ENCODE assay signal across 16 cellular contexts in the genomic region with DNA sequence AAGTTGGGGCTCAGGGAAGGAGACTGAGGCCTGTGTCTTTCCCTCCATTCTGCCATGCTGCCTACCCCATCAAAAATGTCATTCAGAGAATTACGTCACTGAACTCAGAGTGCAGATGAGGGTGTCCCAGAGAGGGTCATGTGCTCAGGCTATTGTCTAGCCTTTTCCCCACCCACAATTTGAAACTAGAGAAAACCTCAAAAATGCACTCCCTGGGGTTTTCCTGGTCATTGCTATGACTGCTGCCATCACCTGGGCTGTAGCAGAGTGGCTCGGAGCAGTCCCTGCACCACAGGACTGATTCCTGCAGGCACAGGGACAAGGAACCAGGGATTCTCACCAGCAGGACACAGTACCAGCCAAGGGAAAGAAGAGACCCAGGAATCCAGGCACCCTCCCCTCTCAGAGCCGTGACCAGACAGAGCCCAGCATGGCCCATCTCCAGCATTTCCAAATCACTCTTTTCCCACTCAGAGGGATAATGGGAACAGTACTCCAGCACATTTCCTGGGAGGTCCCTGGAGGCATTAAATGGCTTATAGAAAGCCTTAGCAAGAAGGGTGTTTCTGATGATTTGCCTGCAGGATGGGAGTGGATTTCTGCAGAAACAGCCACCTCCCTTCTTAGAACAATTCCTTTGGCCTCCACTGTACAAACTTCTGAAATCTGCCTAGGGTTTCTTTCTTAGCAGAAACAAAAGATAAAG. TPM values are rescaled to one million over a fixed set of nuclear protein-coding genes. Genes with fewer than 3 reads are reported as not detected.
DNase-seq lines count a peak whose midpoint lies in the region; ATAC-seq and TF ChIP-seq lines count a peak whose summit lies in the region.
"Had no signal": no experiment of that assay in that cellular context is flagged by ENCODE, and none has a peak within 500 bp of the region (broad histone marks: within the 10 kb centered on the region; RNA-seq: fewer than 3 reads in every experiment).

No MANE protein-coding gene starts in this region.

- no peak overlapping the region for H3K4me3 ChIP-seq in body of pancreas
- H3K4me3 ChIP-seq: dorsolateral prefrontal cortex, gastrocnemius medialis had no signal

- no peak for ATAC-seq in body of pancreas
- no peak for ATAC-seq in GM18909 (IDR thresholded peaks at IDR 0.05; ENCODE audit: poor library complexity, unreplicated experiment)
- ATAC-seq: activated CD4-positive, CD25-positive, alpha-beta regulatory T cell treated with anti-CD3 and anti-CD28 coated beads, Interleukin-2, amount 50 U/mL, for 24 hours had no signal

- DNase-seq in GM13977 (ENCODE audit: low spot score): peak; percentile 57
- peak; percentile 9 for DNase-seq in MV-4-11 (lab: John Stamatoyannopoulos, UW)
- no peak for DNase-seq in caudate nucleus (lab: John Stamatoyannopoulos, UW)
- DNase-seq in myocyte (ENCODE audit: low read depth): peak; percentile 49
- no peak for DNase-seq in HPDE6-E6E7 (ENCODE audit: extremely low spot score)
- no peak for DNase-seq in body of pancreas
- no peak for DNase-seq in activated CD4-positive, alpha-beta T cell treated with anti-CD3 and anti-CD28 coated beads, Interleukin-2, amount 50 U/mL, for 1 hour
- DNase-seq: activated T-cell treated with anti-CD3 and anti-CD28 coated beads for 4 hours; CD4-positive, CD25-positive, alpha-beta regulatory T cell; dorsolateral prefrontal cortex; gastrocnemius medialis; GDM1; NCI-H1930; nephron progenitor cell had no signal

- H3K27ac ChIP-seq in caudate nucleus (ENCODE audit: low read depth, low read length): peak overlapping the region; percentile 7
- no peak overlapping the region for H3K27ac ChIP-seq in body of pancreas

- H3K27me3 ChIP-seq in body of pancreas: no peaks in the 10 kb centered on the region

- no peaks in the 10 kb centered on the region for H3K9me3 ChIP-seq in body of pancreas
- H3K9me3 ChIP-seq: gastrocnemius medialis had no signal

- in situ Hi-C loops in GM13977 (cut with MboI; ENCODE audit: low pct_unique_long_range_greater_than_20kb, low sequenced_read_pairs, unreplicated experiment): loop anchor here (5.0 kb wide), 1 partner anchor 209 kb away; no protein-coding TSS in a partner anchor

- H3K36me3 ChIP-seq in body of pancreas (replicated peaks in 1 of 2; ENCODE audit: insufficient read depth in 1 of 2, low read depth in 2 of 2): no peaks in the 10 kb centered on the region
- H3K36me3 ChIP-seq: gastrocnemius medialis had no signal

- no peaks in the 10 kb centered on the region for H3K4me1 ChIP-seq in body of pancreas

- intact Hi-C loops in body of pancreas (cut with DNase I): no loop called here

- TF ChIP-seq CTCF in GM13977 (IDR thresholded peaks at IDR 0.05; ENCODE audit: extremely low read depth, insufficient read depth, missing control alignments) (no peak), body of pancreas (IDR thresholded peaks at IDR 0.05) (no peak)

- WGBS in body of pancreas, 2 donors: 67 to 86% methylated on average over 3 of the region's 3 CpGs

- TF ChIP-seq POLR2A in body of pancreas (IDR thresholded peaks at IDR 0.05): no peak

RNA-seq across cellular contexts. Expression of gene VWF, which starts 45.9 kb away (rescaled TPM):
- 0.16 TPM in 2 replicates for total RNA-seq in myocyte
- polyA plus RNA-seq in myocyte (2012): 0.30 TPM
- total RNA-seq in body of pancreas: 10 to 100 TPM; 76.1 to 78.1 TPM
- polyA plus RNA-seq: CD4-positive, CD25-positive, alpha-beta regulatory T cell had no signal

Comparison
In these comparisons a context has a peak if more than half of its experiments do, and no peak if none do; other contexts are left out.
1. DNase-seq: peak in GM13977 (single experiment), MV-4-11 (single experiment) and myocyte (single experiment); none in caudate nucleus (0 of 61), HPDE6-E6E7 (single experiment), body of pancreas (0 of 4) and activated CD4-positive, alpha-beta T cell treated with anti-CD3 and anti-CD28 coated beads, Interleukin-2, amount 50 U/mL, for 1 hour (single experiment).
2. RNA of gene VWF, which starts 45.9 kb away (total RNA-seq): 76.1 to 78.1 TPM in body of pancreas; 0.16 TPM in myocyte; every median in the first group is over 10 times any median in the second.